Comparison of ENCODE assay signal across 8 cellular contexts in the genomic region with DNA sequence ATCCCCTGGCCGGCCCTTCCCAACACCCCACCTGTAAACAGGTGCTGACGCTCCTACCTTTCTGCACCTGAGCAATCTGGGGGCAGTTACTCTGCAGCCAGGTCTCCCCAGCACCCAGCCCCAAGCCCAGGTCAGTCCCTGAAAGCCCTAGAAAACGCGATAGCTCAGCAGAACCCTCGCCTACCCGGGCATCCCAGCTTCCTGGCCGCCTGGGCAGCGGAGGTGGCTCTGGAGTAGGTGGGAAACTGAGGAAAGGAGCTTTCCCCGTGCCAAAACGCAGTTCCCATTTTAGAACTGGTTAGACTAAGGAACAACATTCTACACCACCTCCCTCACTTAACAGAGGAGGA. TPM values are rescaled to one million over a fixed set of nuclear protein-coding genes. Genes with fewer than 3 reads are reported as not detected.
DNase-seq lines count a peak whose midpoint lies in the region; ATAC-seq and TF ChIP-seq lines count a peak whose summit lies in the region.

No MANE protein-coding gene starts in this region.

- no peak for DNase-seq in glutamatergic neuron
- DNase-seq in retinal pigment epithelial cell (ENCODE audit: low read depth), result no peak
- DNase-seq in mucosa of gallbladder (ENCODE audit: low spot score), result no peak
- no peak for DNase-seq in NCI-H524 (lab: John Stamatoyannopoulos, UW)
- DNase-seq in DMS153 (lab: John Stamatoyannopoulos, UW), result no peak
- no peak for DNase-seq in NCI-H774 (lab: John Stamatoyannopoulos, UW)

- TF ChIP-seq CTCF in WI38 (IDR thresholded peaks at IDR 0.05; ENCODE audit: low read depth, low read length) (no peak), glutamatergic neuron (IDR thresholded peaks at IDR 0.05; ENCODE audit: partially characterized antibody, unreplicated experiment) (no peak), retinal pigment epithelial cell (conservative IDR thresholded peaks at IDR 0.05; ENCODE audit: low read depth, low read length) (no peak)

- H3K36me3 Mint-ChIP-seq in glutamatergic neuron (ENCODE audit: unreplicated experiment), result no peaks in the 10 kb centered on the region

- H3K27me3 Mint-ChIP-seq in glutamatergic neuron (ENCODE audit: unreplicated experiment), result peaks cover 11% of the 10 kb centered on the region

- ATAC-seq in GM18907 (IDR thresholded peaks at IDR 0.05; ENCODE audit: unreplicated experiment), result peak; percentile 13

- H3K4me3 Mint-ChIP-seq in glutamatergic neuron (ENCODE audit: unreplicated experiment), result peak overlapping the region; percentile 82

- peaks cover 2% of the 10 kb centered on the region for H3K4me1 Mint-ChIP-seq in glutamatergic neuron (ENCODE audit: low read depth, unreplicated experiment)

- H3K27ac Mint-ChIP-seq in glutamatergic neuron (ENCODE audit: unreplicated experiment), result no peak overlapping the region

- no peaks in the 10 kb centered on the region for H3K9me3 Mint-ChIP-seq in glutamatergic neuron (ENCODE audit: unreplicated experiment)

- H3K4me3 ChIP-seq in WI38 (ENCODE audit: low read depth, low read length), result peak overlapping the region; percentile 69
- peak overlapping the region; percentile 50 for H3K4me3 ChIP-seq in retinal pigment epithelial cell (ENCODE audit: low read length)

RNA-seq across cellular contexts. Expression of gene SYTL2, which starts 0.4 kb away (rescaled TPM):
- total RNA-seq in glutamatergic neuron (ENCODE audit: unreplicated experiment) (4.0 TPM), mucosa of gallbladder (39.0 TPM)

RNA-seq across cellular contexts. Expression of gene CCDC83, which starts 44.7 kb away (rescaled TPM):
- total RNA-seq in glutamatergic neuron (ENCODE audit: unreplicated experiment) (not detected), mucosa of gallbladder (not detected)
